3 cellular contexts compared by ENCODE assay signal in genomic region chr19:38571682-38572081, GRCh38.
TF ChIP-seq lines count a peak whose summit lies in the region.

No MANE protein-coding gene starts in this region.

TF ChIP-seq in SK-N-SH, 30 proteins besides CTCF, POLR2A, EP300 and RAD21:
- TF ChIP-seq GABPA (IDR thresholded peaks at IDR 0.05; ENCODE audit: low read depth), result no peak
- no peak for TF ChIP-seq FOSL2 (IDR thresholded peaks at IDR 0.05; ENCODE audit: borderline replicate concordance, low read depth)
- no peak for TF ChIP-seq GATA2 (CRISPR knock-in tag; IDR thresholded peaks at IDR 0.05)
- TF ChIP-seq PBX3 (IDR thresholded peaks at IDR 0.05), result 0 out of 2 replicates have a peak, but pooled peaks have one; percentile 7
- no peak for TF ChIP-seq CHD2 (IDR thresholded peaks at IDR 0.05; ENCODE audit: low read length, partially characterized antibody)

TF ChIP-seq in SK-N-SH treated with all-trans-retinoic acid at 6 μM for 48 hours, 23 proteins besides CTCF, POLR2A, EP300 and RAD21:
- TF ChIP-seq ZNF8 (CRISPR knock-in tag; IDR thresholded peaks at IDR 0.05) (no peak), ARNTL (CRISPR knock-in tag; IDR thresholded peaks at IDR 0.05; ENCODE audit: borderline replicate concordance, low read depth) (no peak), OSR1 (CRISPR knock-in tag; IDR thresholded peaks at IDR 0.05) (no peak), PPARA (CRISPR knock-in tag; IDR thresholded peaks at IDR 0.05; ENCODE audit: borderline replicate concordance) (no peak), CSRNP3 (CRISPR knock-in tag; IDR thresholded peaks at IDR 0.05) (no peak), PATZ1 (CRISPR knock-in tag; IDR thresholded peaks at IDR 0.05; ENCODE audit: borderline replicate concordance) (no peak)

TF ChIP-seq in K562, 482 proteins besides CTCF, POLR2A, EP300 and RAD21:
- TF ChIP-seq FOXK1 (CRISPR knock-in tag; IDR thresholded peaks at IDR 0.05; ENCODE audit: borderline replicate concordance) (no peak), PBX2 (CRISPR knock-in tag; IDR thresholded peaks at IDR 0.05; ENCODE audit: low read depth) (no peak), PBX2 (tag; conservative IDR thresholded peaks at IDR 0.05; ENCODE audit: low read depth) (peak; percentile 49), PKNOX1 (IDR thresholded peaks at IDR 0.05) (peak; percentile 93), ZNF551 (CRISPR knock-in tag; IDR thresholded peaks at IDR 0.05) (no peak)
